In the genomic region with DNA sequence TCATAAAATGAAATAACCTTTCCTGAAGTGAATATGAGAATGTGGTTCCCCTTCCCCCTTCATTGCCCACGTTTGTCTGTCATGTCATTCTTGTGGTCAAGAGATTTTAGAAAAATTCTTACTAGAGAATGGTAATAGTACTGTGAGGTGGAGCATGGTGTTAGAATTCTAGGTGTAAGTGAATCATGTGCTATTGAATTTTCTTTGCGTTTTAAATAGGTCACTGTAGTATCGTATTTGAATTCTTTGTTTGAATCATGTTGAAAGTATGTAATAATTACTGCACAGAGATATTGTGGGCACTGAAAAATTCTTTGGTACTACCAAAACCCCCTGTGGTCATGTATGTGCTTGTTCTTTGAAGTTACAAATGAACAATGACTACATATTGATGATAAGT, we compare ENCODE assay signal across 8 cellular contexts. TPM values are rescaled to one million over a fixed set of nuclear protein-coding genes. Genes with fewer than 3 reads are reported as not detected.
DNase-seq lines count a peak whose midpoint lies in the region; ATAC-seq and TF ChIP-seq lines count a peak whose summit lies in the region.

No MANE protein-coding gene starts in this region.

- peak; percentile 62 for ATAC-seq in GM21515 (IDR thresholded peaks at IDR 0.05; ENCODE audit: unreplicated experiment)

- intact Hi-C loops in posterior vena cava (cut with DNase I) = no loop called here

- no peak overlapping the region for H3K4me3 ChIP-seq in epithelial cell of esophagus (ENCODE audit: low read length)

- DNase-seq in GM10266 (ENCODE audit: extremely low spot score) = peak; percentile 59
- DNase-seq in HS-27A (ENCODE audit: low read depth) = peak; percentile 50
- DNase-seq in epithelial cell of esophagus (ENCODE audit: low read depth) = peak; percentile 79
- DNase-seq in activated effector memory CD4-positive, alpha-beta T cell treated with anti-CD3 and anti-CD28 coated beads, Interleukin-2, amount 50 U/mL, for 16 hours = no peak
- DNase-seq in OCI-M2 (lab: John Stamatoyannopoulos, UW; ENCODE audit: unreplicated experiment) = no peak
- no peak for DNase-seq in posterior vena cava (ENCODE audit: low spot score)
- DNase-seq in NCI-H187 treated with DMSO at 0.1 percent for 48 hours (lab: John Stamatoyannopoulos, UW) = no peak

- no peak for TF ChIP-seq CTCF in GM10266 (IDR thresholded peaks at IDR 0.05; ENCODE audit: control insufficient read depth, insufficient read depth, low read depth, missing control alignments)
- no peak for TF ChIP-seq CTCF in epithelial cell of esophagus (IDR thresholded peaks at IDR 0.05; ENCODE audit: insufficient read depth, low read depth, low read length, missing control alignments)

RNA-seq across cellular contexts. Expression of gene FUT8, which starts 49.9 kb away (rescaled TPM):
- 10 to 100 TPM; 26.0 to 35.9 TPM for total RNA-seq in posterior vena cava

Comparison
In these comparisons a context has a peak if more than half of its experiments do, and no peak if none do; other contexts are left out.
1. DNase-seq: peak in GM10266 (single experiment), HS-27A (single experiment) and epithelial cell of esophagus (single experiment); none in activated effector memory CD4-positive, alpha-beta T cell treated with anti-CD3 and anti-CD28 coated beads, Interleukin-2, amount 50 U/mL, for 16 hours (single experiment), OCI-M2 (single experiment), posterior vena cava (single experiment) and NCI-H187 treated with DMSO at 0.1 percent for 48 hours (single experiment).